ENCODE assay signal across 30 cellular contexts in genomic region chr1:94071391-94071790, GRCh38. TPM values are rescaled to one million over a fixed set of nuclear protein-coding genes. Genes with fewer than 3 reads are reported as not detected.
"Had no signal": no experiment of that assay in that cellular context is flagged by ENCODE, and none has a peak within 500 bp of the region (broad histone marks: within the 10 kb centered on the region; RNA-seq: fewer than 3 reads in every experiment).

No MANE protein-coding gene starts in this region.

- ATAC-seq: activated CD4-positive, alpha-beta T cell treated with anti-CD3 and anti-CD28 coated beads for 36 hours; activated naive CD4-positive, alpha-beta T cell treated with anti-CD3 and anti-CD28 coated beads, Interleukin-2, amount 50 U/mL, for 72 hours; activated T-cell treated with anti-CD3 and anti-CD28 coated beads, Interleukin-2, amount 50 U/mL, for 72 hours; left ventricle myocardium superior; naive thymus-derived CD4-positive, alpha-beta T cell; psoas muscle; stimulated activated memory B cell treated with anti-CD40 and anti-IgM and Interleukin-4, amounts not matched to agents 10 μg/mL and 1 μg/mL and 100 μg/mL, for 72 hours; stimulated activated naive CD8-positive, alpha-beta T cell treated with anti-CD3 and anti-CD28 coated beads, Interleukin-15, amount 100 ng/mL, for 72 hours; upper lobe of right lung had no signal

- H3K27ac ChIP-seq: parathyroid adenoma, psoas muscle, tibial artery, upper lobe of right lung had no signal

- DNase-seq: activated CD4-positive, alpha-beta T cell treated with anti-CD3 and anti-CD28 coated beads for 36 hours; activated CD4-positive, CD25-positive, alpha-beta regulatory T cell; activated naive CD4-positive, alpha-beta T cell; activated T-cell treated with anti-CD3 and anti-CD28 coated beads for 4 hours; activated T-cell treated with anti-CD3 and anti-CD28 coated beads, Interleukin-2, amount 50 U/mL, for 72 hours; effector CD4-positive, alpha-beta T cell; glutamatergic neuron; islet precursor cell; left ventricle myocardium superior; mammary epithelial cell; midbrain; naive thymus-derived CD4-positive, alpha-beta T cell; nucleus accumbens; psoas muscle; stimulated activated CD4-positive, alpha-beta T cell treated with anti-CD3 and anti-CD28 coated beads, Interleukin-1b, Interleukin-23, amount 100 ng/mL, for 48 hours; stimulated activated CD4-positive, alpha-beta T cell treated with anti-CD3 and anti-CD28 coated beads, Interleukin-4, amount 100 ng/mL, for 4 hours; stimulated activated CD8-positive, alpha-beta memory T cell treated with anti-CD3 and anti-CD28 coated beads, Interleukin-4, amount 100 ng/mL, for 48 hours; stimulated activated naive CD8-positive, alpha-beta T cell treated with anti-CD3 and anti-CD28 coated beads, Interleukin-15, amount 100 ng/mL, for 72 hours; tibial artery; upper lobe of right lung had no signal

- H2AFZ ChIP-seq: hepatocyte, parathyroid adenoma had no signal

- H3K27me3 ChIP-seq: hepatocyte, tibial artery, upper lobe of right lung had no signal

- H3K9me3 Mint-ChIP-seq: activated naive CD4-positive, alpha-beta T cell treated with anti-CD3 and anti-CD28 coated beads, Interleukin-2, amount 50 U/mL, for 72 hours; activated T-cell treated with anti-CD3 and anti-CD28 coated beads, Interleukin-2, amount 50 U/mL, for 72 hours; naive thymus-derived CD4-positive, alpha-beta T cell; stimulated activated memory B cell treated with anti-CD40 and anti-IgM and Interleukin-4, amounts not matched to agents 10 μg/mL and 1 μg/mL and 100 μg/mL, for 72 hours; stimulated activated naive CD8-positive, alpha-beta T cell treated with anti-CD3 and anti-CD28 coated beads, Interleukin-15, amount 100 ng/mL, for 72 hours; T-helper 2 cell treated with Interferon-gamma antibody and Interleukin-4, amounts not matched to agents 5 μg/mL and 100 μg/mL, for 36 hours had no signal

- H3K27me3 Mint-ChIP-seq: stimulated activated naive CD8-positive, alpha-beta T cell treated with anti-CD3 and anti-CD28 coated beads, Interleukin-15, amount 100 ng/mL, for 72 hours had no signal

- H3K4me3 ChIP-seq: hepatocyte, psoas muscle, smooth muscle cell, tibial artery, upper lobe of right lung had no signal

- H3K27ac Mint-ChIP-seq: activated CD4-positive, alpha-beta T cell treated with anti-CD3 and anti-CD28 coated beads for 36 hours; activated naive CD4-positive, alpha-beta T cell treated with anti-CD3 and anti-CD28 coated beads, Interleukin-2, amount 50 U/mL, for 72 hours; activated T-cell treated with anti-CD3 and anti-CD28 coated beads, Interleukin-2, amount 50 U/mL, for 72 hours; naive thymus-derived CD4-positive, alpha-beta T cell; stimulated activated memory B cell treated with anti-CD40 and anti-IgM and Interleukin-4, amounts not matched to agents 10 μg/mL and 1 μg/mL and 100 μg/mL, for 72 hours; stimulated activated naive CD8-positive, alpha-beta T cell treated with anti-CD3 and anti-CD28 coated beads, Interleukin-15, amount 100 ng/mL, for 72 hours; T-helper 2 cell treated with Interferon-gamma antibody and Interleukin-4, amounts not matched to agents 5 μg/mL and 100 μg/mL, for 36 hours had no signal

- H3K36me3 ChIP-seq: tibial artery, upper lobe of right lung had no signal

- H3K4me1 Mint-ChIP-seq: stimulated activated memory B cell treated with anti-CD40 and anti-IgM and Interleukin-4, amounts not matched to agents 10 μg/mL and 1 μg/mL and 100 μg/mL, for 72 hours had no signal

- H3K79me2 ChIP-seq: hepatocyte, parathyroid adenoma had no signal

- H3K9ac ChIP-seq: parathyroid adenoma had no signal

- H3K36me3 Mint-ChIP-seq: activated naive CD4-positive, alpha-beta T cell treated with anti-CD3 and anti-CD28 coated beads, Interleukin-2, amount 50 U/mL, for 72 hours; naive thymus-derived CD4-positive, alpha-beta T cell; stimulated activated memory B cell treated with anti-CD40 and anti-IgM and Interleukin-4, amounts not matched to agents 10 μg/mL and 1 μg/mL and 100 μg/mL, for 72 hours had no signal

- H3K9me3 ChIP-seq: psoas muscle, tibial artery, upper lobe of right lung had no signal

- H3K4me3 Mint-ChIP-seq: activated CD4-positive, alpha-beta T cell treated with anti-CD3 and anti-CD28 coated beads for 36 hours; activated T-cell treated with anti-CD3 and anti-CD28 coated beads, Interleukin-2, amount 50 U/mL, for 72 hours; naive thymus-derived CD4-positive, alpha-beta T cell; neural crest cell; stimulated activated memory B cell treated with anti-CD40 and anti-IgM and Interleukin-4, amounts not matched to agents 10 μg/mL and 1 μg/mL and 100 μg/mL, for 72 hours; stimulated activated naive CD8-positive, alpha-beta T cell treated with anti-CD3 and anti-CD28 coated beads, Interleukin-15, amount 100 ng/mL, for 72 hours; T-helper 2 cell treated with Interferon-gamma antibody and Interleukin-4, amounts not matched to agents 5 μg/mL and 100 μg/mL, for 36 hours had no signal

- H3K4me2 ChIP-seq: hepatocyte, smooth muscle cell had no signal

- FAIRE-seq: colon, frontal cortex had no signal

RNA-seq across cellular contexts. Expression of gene ABCA4, which starts 49.6 kb away (rescaled TPM):
- total RNA-seq: activated naive CD4-positive, alpha-beta T cell treated with anti-CD3 and anti-CD28 coated beads, Interleukin-2, amount 50 U/mL, for 72 hours; epithelial cell of proximal tubule; naive thymus-derived CD4-positive, alpha-beta T cell had no signal
- polyA plus RNA-seq: naive thymus-derived CD4-positive, alpha-beta T cell had no signal
